In genomic region chr12:11729439-11730150, GRCh38 we compare ENCODE assay signal across 10 cellular contexts.
DNase-seq lines count a peak whose midpoint lies in the region; ATAC-seq and TF ChIP-seq lines count a peak whose summit lies in the region.
"Had no signal": no experiment of that assay in that cellular context is flagged by ENCODE, and none has a peak within 500 bp of the region (broad histone marks: within the 10 kb centered on the region; RNA-seq: fewer than 3 reads in every experiment).

No MANE protein-coding gene starts in this region.

- peak overlapping the region; percentile 48 for H3K4me3 Mint-ChIP-seq in activated CD4-positive, alpha-beta T cell treated with anti-CD3 and anti-CD28 coated beads, Interleukin-2, amount 10 ng/mL, durations not matched to agents 24 days and 14 days

- H3K9me3 ChIP-seq in esophagus muscularis mucosa (no peaks in the 10 kb centered on the region), suprapubic skin (no peaks in the 10 kb centered on the region), heart left ventricle (no peaks in the 10 kb centered on the region)

- H3K9me3 Mint-ChIP-seq in activated CD4-positive, alpha-beta T cell treated with anti-CD3 and anti-CD28 coated beads, Interleukin-2, amount 10 ng/mL, durations not matched to agents 24 days and 14 days: peaks cover 5% of the 10 kb centered on the region

- H3K27me3 ChIP-seq in esophagus muscularis mucosa (no peaks in the 10 kb centered on the region), suprapubic skin (no peaks in the 10 kb centered on the region), heart left ventricle (no peaks in the 10 kb centered on the region)

- H3K4me3 ChIP-seq in esophagus muscularis mucosa: no peak overlapping the region
- H3K4me3 ChIP-seq in suprapubic skin: no peak overlapping the region
- no peak overlapping the region for H3K4me3 ChIP-seq in heart left ventricle

- H3K27ac ChIP-seq in esophagus muscularis mucosa (replicated peaks in 1 of 4) (peak overlapping the region in 3 of 4 donors; percentile 71 to 76 (median 75)), suprapubic skin (peak overlapping the region; percentile 80), heart left ventricle (peak overlapping the region in 1 of 12 donors; percentile 25)

- intact Hi-C loops in activated CD4-positive, alpha-beta T cell treated with anti-CD3 and anti-CD28 coated beads, Interleukin-2, amount 10 ng/mL, durations not matched to agents 24 days and 14 days (cut with micrococcal nuclease): loop anchor here (5.0 kb wide), 1 partner anchor 303 kb away; no protein-coding TSS in a partner anchor
- intact Hi-C loops in esophagus muscularis mucosa (cut with DNase I): loop anchor here (10.0 kb wide), 1 partner anchor 75 kb away; no protein-coding TSS in a partner anchor
- intact Hi-C loops in heart left ventricle (cut with DNase I): loop anchor here in 1 of 10 donors (10.0 kb wide), 1 partner anchor 295 kb away; no protein-coding TSS in a partner anchor

- H3K27me3 Mint-ChIP-seq in activated CD4-positive, alpha-beta T cell treated with anti-CD3 and anti-CD28 coated beads, Interleukin-2, amount 10 ng/mL, durations not matched to agents 24 days and 14 days: no peaks in the 10 kb centered on the region

- WGBS in esophagus muscularis mucosa: 86% methylated on average over 7 of the region's 7 CpGs
- WGBS in suprapubic skin: 75% methylated on average over 7 of the region's 7 CpGs
- WGBS in heart left ventricle, 4 donors: 94 to 97% (median 96%) methylated on average over 7 of the region's 7 CpGs

- H3K4me1 ChIP-seq in esophagus muscularis mucosa (peaks cover 20 to 76% (median 71%) of the 10 kb centered on the region in 4 donors), suprapubic skin (peaks cover 53% of the 10 kb centered on the region), heart left ventricle (peaks cover 0 to 82% (median 18%) of the 10 kb centered on the region in 12 donors)

- peaks cover 80% of the 10 kb centered on the region for H3K4me1 Mint-ChIP-seq in activated CD4-positive, alpha-beta T cell treated with anti-CD3 and anti-CD28 coated beads, Interleukin-2, amount 10 ng/mL, durations not matched to agents 24 days and 14 days

- no peak for TF ChIP-seq POLR2A in esophagus muscularis mucosa (IDR thresholded peaks at IDR 0.05; ENCODE audit: low read depth)
- no peak for TF ChIP-seq POLR2A in suprapubic skin (IDR thresholded peaks at IDR 0.05)
- no peak for TF ChIP-seq POLR2A in heart left ventricle (IDR thresholded peaks at IDR 0.05)

- H3K27ac Mint-ChIP-seq in activated CD4-positive, alpha-beta T cell treated with anti-CD3 and anti-CD28 coated beads, Interleukin-2, amount 10 ng/mL, durations not matched to agents 24 days and 14 days: peak overlapping the region; percentile 95

- no peak for DNase-seq in activated CD4-positive, alpha-beta T cell treated with anti-CD3 and anti-CD28 coated beads, Interleukin-2, amount 10 ng/mL, durations not matched to agents 24 days and 14 days
- DNase-seq in activated CD4-positive, alpha-beta T cell treated with anti-CD3 and anti-CD28 coated beads for 48 hours: no peak
- DNase-seq in NAMALWA (ENCODE audit: low spot score): peak; percentile 71
- no peak for DNase-seq in esophagus muscularis mucosa (ENCODE audit: extremely low spot score)
- no peak for DNase-seq in suprapubic skin (ENCODE audit: low spot score in 2 of 2)
- DNase-seq in stimulated activated CD4-positive, alpha-beta T cell treated with anti-CD3 and anti-CD28 coated beads, Interleukin-2, amount 100 ng/mL, for 24 hours: no peak
- no peak for DNase-seq in heart left ventricle
- DNase-seq: activated CD4-positive, alpha-beta T cell treated with anti-CD3 and anti-CD28 coated beads for 4 hours; H7 had no signal

- ATAC-seq in heart left ventricle: no peak
- ATAC-seq in HG03469 (IDR thresholded peaks at IDR 0.05; ENCODE audit: unreplicated experiment): no peak

- no peak for TF ChIP-seq CTCF in esophagus muscularis mucosa (IDR thresholded peaks at IDR 0.05)
- no peak for TF ChIP-seq CTCF in suprapubic skin (IDR thresholded peaks at IDR 0.05)
- no peak for TF ChIP-seq CTCF in heart left ventricle (IDR thresholded peaks at IDR 0.05)

- H3K36me3 Mint-ChIP-seq in activated CD4-positive, alpha-beta T cell treated with anti-CD3 and anti-CD28 coated beads, Interleukin-2, amount 10 ng/mL, durations not matched to agents 24 days and 14 days (ENCODE audit: low read depth): peaks cover 50% of the 10 kb centered on the region

- peaks cover 0 to 4% (median 0%) of the 10 kb centered on the region in 4 donors for H3K36me3 ChIP-seq in esophagus muscularis mucosa
- H3K36me3 ChIP-seq in suprapubic skin: no peaks in the 10 kb centered on the region
- H3K36me3 ChIP-seq in heart left ventricle: no peaks in the 10 kb centered on the region

- no peak for TF ChIP-seq EP300 in esophagus muscularis mucosa (IDR thresholded peaks at IDR 0.05)
- no peak for TF ChIP-seq EP300 in suprapubic skin (IDR thresholded peaks at IDR 0.05)
